8 cellular contexts compared by ENCODE assay signal in the genomic region with DNA sequence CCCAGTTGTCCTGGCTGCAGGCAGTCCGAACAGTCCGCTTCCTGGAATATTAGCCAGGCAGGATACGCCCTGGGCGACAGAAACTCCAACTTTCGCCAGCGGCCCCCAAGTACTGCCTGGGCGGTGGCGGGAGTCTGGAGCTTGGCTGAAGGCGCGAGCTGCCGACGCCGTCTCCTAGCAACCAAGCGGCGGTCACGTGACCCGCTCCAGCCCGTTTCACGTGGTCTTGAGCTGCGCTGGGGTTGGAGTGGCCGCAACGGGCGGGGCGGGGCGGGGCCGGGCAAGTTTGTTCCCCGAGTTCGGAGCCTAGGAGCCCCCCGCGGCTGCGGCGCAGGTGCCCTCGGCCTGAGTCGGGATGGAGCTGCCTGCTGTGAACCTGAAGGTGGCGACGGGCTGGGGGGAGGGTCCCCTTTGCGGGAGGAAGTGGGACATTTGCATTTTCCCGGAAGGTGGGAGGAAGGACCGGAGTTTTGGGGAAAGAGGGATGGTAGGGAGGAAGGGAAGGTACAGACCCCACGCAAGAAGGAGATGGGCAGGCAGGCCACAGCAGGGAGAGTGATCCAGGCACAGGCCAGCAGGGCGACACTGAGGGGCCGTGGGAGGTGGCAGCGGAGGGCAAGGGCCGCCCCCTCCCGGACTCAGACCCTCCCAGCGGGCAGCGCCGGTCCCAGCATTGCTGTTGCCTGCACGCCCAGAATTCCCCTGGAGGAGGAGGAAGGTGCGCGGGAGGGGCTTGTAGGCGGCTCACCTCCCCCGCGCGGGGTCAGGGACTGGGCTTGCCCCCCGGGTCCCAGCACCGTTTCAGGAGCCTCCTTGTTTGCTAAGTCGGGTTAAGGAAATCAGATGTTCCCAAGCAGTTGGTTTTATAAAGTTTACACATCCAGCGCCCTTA. TPM values are rescaled to one million over a fixed set of nuclear protein-coding genes. Genes with fewer than 3 reads are reported as not detected.
DNase-seq lines count a peak whose midpoint lies in the region; ATAC-seq and FAIRE-seq lines count a peak whose summit lies in the region.

Gene AGTRAP, plus strand, starts transcription at position 283 of the 892 bp plus-strand sequence. Its CDS starts 73 bp downstream, at position 356.

- H3K4ac ChIP-seq in neuronal stem cell (ENCODE audit: low read length): no peak within 1 kb of the TSS

- H3K4me3 ChIP-seq in MG63: peak within 1 kb of the TSS; percentile 82
- H3K4me3 ChIP-seq in neuronal stem cell (ENCODE audit: low read length in 2 of 2): peak within 1 kb of the TSS; percentile 89 to 94
- H3K4me3 ChIP-seq in subcutaneous abdominal adipose tissue (ENCODE audit: low read depth in 1 of 5, low read length in 5 of 5): peak within 1 kb of the TSS; percentile 83 to 98 (median 97)

- H3K18ac ChIP-seq in neuronal stem cell (ENCODE audit: low read length): peak within 1 kb of the TSS; percentile 93

- no peaks in the 10 kb centered on the region for H3K36me3 ChIP-seq in MG63
- no peaks in the 10 kb centered on the region for H3K36me3 ChIP-seq in neuronal stem cell (replicated peaks in 1 of 2; ENCODE audit: control insufficient read depth in 2 of 2, insufficient read depth in 2 of 2, low read length in 2 of 2)
- no peaks in the 10 kb centered on the region for H3K36me3 ChIP-seq in subcutaneous abdominal adipose tissue (ENCODE audit: control insufficient read depth in 5 of 5, insufficient read depth in 5 of 5, low read length in 5 of 5)

- peak within 1 kb of the TSS; percentile 72 for H3K4me2 ChIP-seq in neuronal stem cell (ENCODE audit: insufficient read depth, low read length, poor library complexity, severe bottlenecking)

- DNase-seq in Caki2 (ENCODE audit: low read depth): peak; percentile 78
- peak; percentile 92 for DNase-seq in MG63
- peak; percentile 84 for DNase-seq in SK-MEL-5 (ENCODE audit: low read depth, low spot score)
- peak; percentile 88 for DNase-seq in activated naive CD4-positive, alpha-beta T cell treated with Interleukin-2 at 50 U/mL for 16 hours
- DNase-seq in frontal cortex (ENCODE audit: low spot score in 2 of 2): peak; percentile 88 to 96
- peak; percentile 90 for DNase-seq in neuronal stem cell (ENCODE audit: low spot score)

- H2AK5ac ChIP-seq in neuronal stem cell (ENCODE audit: low read depth, low read length): no peak within 1 kb of the TSS

- H4K91ac ChIP-seq in neuronal stem cell (ENCODE audit: low read depth, low read length, poor library complexity): no peak within 1 kb of the TSS

- H2BK120ac ChIP-seq in neuronal stem cell (ENCODE audit: low read depth, low read length): peak within 1 kb of the TSS; percentile 58

- no peaks in the 10 kb centered on the region for H3K9me3 ChIP-seq in MG63
- H3K9me3 ChIP-seq in neuronal stem cell (replicated peaks in 1 of 2; ENCODE audit: control insufficient read depth in 2 of 2, insufficient read depth in 1 of 2, low read depth in 1 of 2, low read length in 2 of 2): no peaks in the 10 kb centered on the region
- H3K9me3 ChIP-seq in subcutaneous abdominal adipose tissue (ENCODE audit: control insufficient read depth in 5 of 5, low read length in 5 of 5): no peaks in the 10 kb centered on the region

- peak within 1 kb of the TSS; percentile 98 for H2AFZ ChIP-seq in neuronal stem cell (ENCODE audit: low read length)

- H2BK5ac ChIP-seq in neuronal stem cell (ENCODE audit: low read length): peak within 1 kb of the TSS; percentile 89

- in situ Hi-C loops in Caki2 (cut with HindIII; ENCODE audit: low pct_unique_long_range_greater_than_20kb, low sequenced_read_pairs): no loop called here
- in situ Hi-C loops in SK-MEL-5 (cut with HindIII; ENCODE audit: low pct_unique_long_range_greater_than_20kb, low sequenced_read_pairs): no loop called here

- no peak for FAIRE-seq in frontal cortex (lab: Jason Lieb, UNC)

- H3K14ac ChIP-seq in neuronal stem cell (ENCODE audit: low read length): peak within 1 kb of the TSS; percentile 59

- peak; percentile 64 for ATAC-seq in GM21576 (IDR thresholded peaks at IDR 0.05; ENCODE audit: unreplicated experiment)

- no peaks in the 10 kb centered on the region for H3K27me3 ChIP-seq in MG63
- H3K27me3 ChIP-seq in neuronal stem cell (ENCODE audit: control insufficient read depth in 3 of 3, insufficient read depth in 3 of 3, low read depth in 1 of 3, low read length in 3 of 3): no peaks in the 10 kb centered on the region
- H3K27me3 ChIP-seq in subcutaneous abdominal adipose tissue (ENCODE audit: control insufficient read depth in 5 of 5, insufficient read depth in 4 of 5, low read length in 5 of 5): no peaks in the 10 kb centered on the region

- H2BK12ac ChIP-seq in neuronal stem cell (ENCODE audit: low read length): peak within 1 kb of the TSS; percentile 48

- no peak within 1 kb of the TSS for H2BK15ac ChIP-seq in neuronal stem cell (ENCODE audit: low read length)

- peak within 1 kb of the TSS; percentile 89 for H3K23ac ChIP-seq in neuronal stem cell (ENCODE audit: low read depth, low read length, poor library complexity)

- H3K9ac ChIP-seq in neuronal stem cell (ENCODE audit: low read depth, low read length, poor library complexity) (peak within 1 kb of the TSS; percentile 99), subcutaneous abdominal adipose tissue (ENCODE audit: low read length in 5 of 5) (peak within 1 kb of the TSS; percentile 57 to 97 (median 92))

- no peak within 1 kb of the TSS for H4K8ac ChIP-seq in neuronal stem cell (ENCODE audit: low read depth, low read length)

- H3K4me1 ChIP-seq in neuronal stem cell (ENCODE audit: control insufficient read depth in 2 of 2, insufficient read depth in 1 of 2, low read depth in 1 of 2, low read length in 2 of 2): peaks cover 17 to 34% of the 10 kb centered on the region in 2 donors
- H3K4me1 ChIP-seq in subcutaneous abdominal adipose tissue (ENCODE audit: control insufficient read depth in 5 of 5, insufficient read depth in 5 of 5, low read length in 5 of 5): peaks cover 8 to 60% (median 34%) of the 10 kb centered on the region in 5 donors

- no CpG with 5 or more reads among the region's 59 CpGs for WGBS in neuronal stem cell (ENCODE audit: extremely low coverage in 2 of 2, insufficient read length in 2 of 2, insufficient replicate concordance in 1 of 2), 2 donors

- no peaks in the 10 kb centered on the region for H3K79me1 ChIP-seq in neuronal stem cell (ENCODE audit: low read depth, low read length)

- H3K27ac ChIP-seq in neuronal stem cell (replicated peaks; ENCODE audit: low read length) (peak within 1 kb of the TSS; percentile 64), subcutaneous abdominal adipose tissue (ENCODE audit: low read depth, low read length) (peak within 1 kb of the TSS; percentile 86)

RNA-seq across cellular contexts. Expression of gene AGTRAP, which starts in this region (rescaled TPM):
- total RNA-seq in Caki2 (2014; rRNA removed; shearing (Covaris generic); ENCODE audit: low replicate concordance): 106 and 116 TPM in 2 replicates
- 43.5 and 53.7 TPM in 2 replicates for total RNA-seq in MG63 (2014; rRNA removed; shearing (Covaris generic); ENCODE audit: low replicate concordance)
- 82.5 and 91.4 TPM in 2 replicates for total RNA-seq in SK-MEL-5 (2014; rRNA removed; shearing (Covaris generic))
- 142 and 144 TPM in 2 replicates for polyA plus RNA-seq in SK-MEL-5 (2015; cell fraction: cytosol; rRNA removed)
- 96.4 and 155 TPM in 2 replicates for polyA plus RNA-seq in SK-MEL-5 (2015; cell fraction: nucleus; rRNA removed)
- total RNA-seq in frontal cortex: 2.4 TPM
- polyA plus RNA-seq in neuronal stem cell (2013, experiment 1 of 2): 40.4 TPM
- 41.2 TPM for polyA plus RNA-seq in neuronal stem cell (2013, experiment 2 of 2)

Comparison
In these comparisons a context has a peak if more than half of its experiments do, and no peak if none do; other contexts are left out.
1. Peak in every context shown above with its lines: DNase-seq, ATAC-seq, H3K4me3 ChIP-seq and H3K27ac ChIP-seq.
2. RNA of gene AGTRAP (total RNA-seq): 106 to 116 TPM in Caki2, 82.5 to 91.4 TPM in SK-MEL-5 and 43.5 to 53.7 TPM in MG63; 2.4 TPM in frontal cortex (single experiment); every median in the first group is over 10 times any median in the second.